ENCODE assay signal across 8 cellular contexts in genomic region chr17:8225813-8226535, GRCh38.
A peak's percentile ranks its signal among the peaks of the same experiment; 100 is the strongest.
DNase-seq lines count a peak whose midpoint lies in the region; ATAC-seq lines count a peak whose summit lies in the region.

No MANE protein-coding gene starts in this region.

- WGBS in iPS DF 6.9 (ENCODE audit: insufficient coverage, insufficient read length), result no CpG with 5 or more reads among the region's 20 CpGs

- H3K36me3 ChIP-seq in SK-N-MC (ENCODE audit: insufficient read depth, low read length), result peaks cover 25% of the 10 kb centered on the region; the same call in 1 of the 2 replicates
- peaks cover 22% of the 10 kb centered on the region for H3K36me3 ChIP-seq in iPS DF 6.9 (ENCODE audit: control insufficient read depth, insufficient read depth, low read length)

- no peaks in the 10 kb centered on the region for H3K27me3 ChIP-seq in iPS DF 6.9 (ENCODE audit: control insufficient read depth, insufficient read depth, low read length)

- ATAC-seq in activated CD4-positive, CD25-positive, alpha-beta regulatory T cell treated with anti-CD3 and anti-CD28 coated beads, Interleukin-2, amount 50 U/mL, for 24 hours, result no peak
- ATAC-seq in HG02852 (IDR thresholded peaks at IDR 0.05; ENCODE audit: unreplicated experiment), result no peak

- H3K9me3 ChIP-seq in SK-N-MC (ENCODE audit: low read depth, low read length) (no peaks in the 10 kb centered on the region), iPS DF 6.9 (ENCODE audit: control insufficient read depth, insufficient read depth, low read length) (no peaks in the 10 kb centered on the region)

- peak overlapping the region; percentile 82 for H3K9ac ChIP-seq in SK-N-MC (ENCODE audit: insufficient read length)

- H3K4me3 ChIP-seq in SK-N-MC (peak overlapping the region; percentile 75), iPS DF 6.9 (ENCODE audit: low read length) (peak overlapping the region; percentile 29; the same call in 1 of the 2 replicates)

- H3K27ac ChIP-seq in SK-N-MC (peak overlapping the region; percentile 97), iPS DF 6.9 (ENCODE audit: low read length) (no peak overlapping the region)

- peak; percentile 53 for DNase-seq in activated CD4-positive, CD25-positive, alpha-beta regulatory T cell treated with anti-CD3 and anti-CD28 coated beads, Interleukin-2, amount 50 U/mL, for 16 hours (ENCODE audit: low read depth, low spot score)
- DNase-seq in SK-N-MC (ENCODE audit: low read depth, low spot score) (no peak), amniotic epithelial cell (ENCODE audit: low read depth) (peak; percentile 76), iPS DF 6.9 (ENCODE audit: low read depth, low spot score) (no peak), smooth muscle cell of the brain vasculature (ENCODE audit: low read depth, low spot score) (peak; percentile 36), SHP77 (lab: John Stamatoyannopoulos, UW) (no peak)

- no peaks in the 10 kb centered on the region for H3K4me1 ChIP-seq in iPS DF 6.9 (ENCODE audit: control insufficient read depth, insufficient read depth, low read length)

Comparison
In these comparisons a context has a peak if more than half of its experiments do, and no peak if none do; other contexts are left out.
1. DNase-seq: peak in activated CD4-positive, CD25-positive, alpha-beta regulatory T cell treated with anti-CD3 and anti-CD28 coated beads, Interleukin-2, amount 50 U/mL, for 16 hours (single experiment), amniotic epithelial cell (single experiment) and smooth muscle cell of the brain vasculature (single experiment); none in SK-N-MC (single experiment), iPS DF 6.9 (single experiment) and SHP77 (0 of 2).